Comparison of ENCODE assay signal across 10 cellular contexts in genomic region chr7:130421685-130422084, GRCh38. TPM values are rescaled to one million over a fixed set of nuclear protein-coding genes. Genes with fewer than 3 reads are reported as not detected.
DNase-seq lines count a peak whose midpoint lies in the region; ATAC-seq, FAIRE-seq and TF ChIP-seq lines count a peak whose summit lies in the region.
"Had no signal": no experiment of that assay in that cellular context is flagged by ENCODE, and none has a peak within 500 bp of the region (broad histone marks: within the 10 kb centered on the region; RNA-seq: fewer than 3 reads in every experiment).

No MANE protein-coding gene starts in this region.

- no peaks in the 10 kb centered on the region for H3K36me3 Mint-ChIP-seq in activated naive CD8-positive, alpha-beta T cell
- H3K36me3 Mint-ChIP-seq in naive thymus-derived CD8-positive, alpha-beta T cell, result peaks cover 0 to 2% (median 0%) of the 10 kb centered on the region in 3 donors

- POLR2A ChIA-PET in naive thymus-derived CD8-positive, alpha-beta T cell (lab: Charles Lee), result interaction anchor here (0.5 to 1.6 kb wide), 4 partner anchors 9 to 29 kb away, joined by 3 to 8 read pairs (median 4); no protein-coding TSS in a partner anchor

- H3K9me3 Mint-ChIP-seq in activated naive CD8-positive, alpha-beta T cell (ENCODE audit: low read depth), result no peaks in the 10 kb centered on the region
- H3K9me3 Mint-ChIP-seq in naive thymus-derived CD8-positive, alpha-beta T cell, result no peaks in the 10 kb centered on the region

- peak overlapping the region; percentile 67 for H3K4me3 Mint-ChIP-seq in activated naive CD8-positive, alpha-beta T cell
- peak overlapping the region; percentile 5 to 81 (median 66) for H3K4me3 Mint-ChIP-seq in naive thymus-derived CD8-positive, alpha-beta T cell

- TF ChIP-seq CTCF in GM12865 (IDR thresholded peaks at IDR 0.05; ENCODE audit: insufficient read depth, low read depth, low read length, missing control alignments), result no peak

- H3K4me1 Mint-ChIP-seq in activated naive CD8-positive, alpha-beta T cell (ENCODE audit: low read depth), result peaks cover 89% of the 10 kb centered on the region
- peaks cover 38 to 85% (median 81%) of the 10 kb centered on the region in 4 donors for H3K4me1 Mint-ChIP-seq in naive thymus-derived CD8-positive, alpha-beta T cell

- H3K27ac Mint-ChIP-seq in activated naive CD8-positive, alpha-beta T cell, result peak overlapping the region; percentile 92
- H3K27ac Mint-ChIP-seq in naive thymus-derived CD8-positive, alpha-beta T cell, result peak overlapping the region; percentile 23 to 95 (median 88)

- no peak for FAIRE-seq in urothelium cell line (lab: Jason Lieb, UNC)
- FAIRE-seq: GM12892 had no signal

- DNase-seq in GM12865 (ENCODE audit: low read depth), result peak; percentile 50
- DNase-seq in NCI-H1930 (lab: John Stamatoyannopoulos, UW), result peak; percentile 86 to 91
- DNase-seq in naive thymus-derived CD8-positive, alpha-beta T cell, result no peak
- no peak for DNase-seq in urothelium cell line (ENCODE audit: low spot score)
- DNase-seq in retina, result no peak

- peak; percentile 14 to 18 for ATAC-seq in naive thymus-derived CD8-positive, alpha-beta T cell
- ATAC-seq in GM19023 (IDR thresholded peaks at IDR 0.05; ENCODE audit: unreplicated experiment), result no peak
- ATAC-seq in HG02973 (IDR thresholded peaks at IDR 0.05; ENCODE audit: unreplicated experiment), result no peak

- no peak overlapping the region; the same call in 1 of the 2 replicates for H3K4me3 ChIP-seq in GM12865 (ENCODE audit: low read depth, low read length)

- no peaks in the 10 kb centered on the region for H3K27me3 Mint-ChIP-seq in activated naive CD8-positive, alpha-beta T cell
- no peaks in the 10 kb centered on the region for H3K27me3 Mint-ChIP-seq in naive thymus-derived CD8-positive, alpha-beta T cell

RNA-seq across cellular contexts. Expression of gene CEP41, which starts 19.1 kb away (rescaled TPM):
- total RNA-seq in naive thymus-derived CD8-positive, alpha-beta T cell, result 10 to 100 TPM; 23.8 to 25.3 TPM
- 10 to 100 TPM; 54.8 to 74.5 (median 61.0) TPM for polyA plus RNA-seq in naive thymus-derived CD8-positive, alpha-beta T cell

RNA-seq across cellular contexts. Expression of gene CPA1, which starts 41.4 kb away (rescaled TPM):
- total RNA-seq in naive thymus-derived CD8-positive, alpha-beta T cell, result not detected
- polyA plus RNA-seq in naive thymus-derived CD8-positive, alpha-beta T cell, result under 1 TPM in 1 of 3 donors, not detected in 2; 0.26 TPM
- total RNA-seq: glomerular endothelial cell had no signal

Comparison
In these comparisons a context has a peak if more than half of its experiments do, and no peak if none do; other contexts are left out.
1. DNase-seq: peak in GM12865 (single experiment) and NCI-H1930 (2 of 2); none in naive thymus-derived CD8-positive, alpha-beta T cell (0 of 10), urothelium cell line (single experiment) and retina (single experiment).
2. ATAC-seq: peak in naive thymus-derived CD8-positive, alpha-beta T cell (2 of 2); none in GM19023 (single experiment) and HG02973 (single experiment).